ENCODE assay signal across 10 cellular contexts in the genomic region with DNA sequence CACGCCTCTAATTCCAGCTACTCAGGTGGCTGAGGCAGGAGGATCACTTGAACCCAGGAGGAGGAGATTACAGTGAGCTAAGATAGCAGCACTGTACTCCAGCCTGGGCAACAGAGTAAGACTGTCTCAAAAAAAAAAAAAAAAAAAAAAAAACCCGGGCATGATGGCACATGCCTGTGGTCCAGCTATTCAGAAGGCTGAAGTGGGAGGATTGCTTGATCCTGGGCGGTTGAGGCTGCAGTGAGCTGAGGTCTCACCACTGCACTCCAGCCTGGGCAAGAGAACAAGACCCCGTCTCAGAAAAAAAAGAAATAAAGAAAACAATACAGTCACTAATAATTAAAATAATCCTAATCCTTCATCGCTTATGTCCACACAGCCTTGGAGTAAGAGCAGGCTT.
DNase-seq lines count a peak whose midpoint lies in the region; ATAC-seq and TF ChIP-seq lines count a peak whose summit lies in the region.
"Had no signal": no experiment of that assay in that cellular context is flagged by ENCODE, and none has a peak within 500 bp of the region (broad histone marks: within the 10 kb centered on the region; RNA-seq: fewer than 3 reads in every experiment).

No MANE protein-coding gene starts in this region.

- intact Hi-C loops in right cardiac atrium (cut with DNase I) = loop anchor here in 2 of 4 donors (10.0 kb wide), 1 partner anchor 59 kb away; no protein-coding TSS in a partner anchor
- intact Hi-C loops in cardiac septum (cut with DNase I) = no loop called here
- intact Hi-C loops in esophagus muscularis mucosa (cut with DNase I) = no loop called here

- no peaks in the 10 kb centered on the region for H3K36me3 ChIP-seq in esophagus muscularis mucosa
- H3K36me3 ChIP-seq in osteoblast (ENCODE audit: insufficient read depth, low read length) = peaks cover 3% of the 10 kb centered on the region

- ATAC-seq in right cardiac atrium = no peak

- no peak for DNase-seq in right cardiac atrium
- no peak for DNase-seq in cardiac septum (ENCODE audit: low spot score)
- DNase-seq in esophagus muscularis mucosa (ENCODE audit: extremely low spot score) = no peak
- DNase-seq in osteoblast (ENCODE audit: insufficient read length, low spot score, missing footprints) = no peak
- no peak for DNase-seq in LoVo (ENCODE audit: low spot score)
- DNase-seq in COLO829 (ENCODE audit: low spot score) = no peak
- no peak for DNase-seq in cortex of kidney (lab: John Stamatoyannopoulos, UW)
- no peak for DNase-seq in D341Med (ENCODE audit: low spot score)
- DNase-seq: activated B cell treated with CpG ODN at 0.5 μM for 24 hours, DMS 273 treated with DMSO at 0.1 percent for 48 hours had no signal

- H2AFZ ChIP-seq in osteoblast (ENCODE audit: low read length) = no peak overlapping the region

- no peak for TF ChIP-seq EP300 in esophagus muscularis mucosa (IDR thresholded peaks at IDR 0.05)

- H3K27me3 ChIP-seq in right cardiac atrium (ENCODE audit: control insufficient read depth, insufficient read depth) (no peaks in the 10 kb centered on the region), esophagus muscularis mucosa (no peaks in the 10 kb centered on the region), osteoblast (ENCODE audit: insufficient read depth, low read length) (no peaks in the 10 kb centered on the region)

- WGBS in right cardiac atrium = 94% methylated on average over 5 of the region's 5 CpGs
- WGBS in esophagus muscularis mucosa = 90% methylated on average over 5 of the region's 5 CpGs

- TF ChIP-seq CTCF in esophagus muscularis mucosa (IDR thresholded peaks at IDR 0.05) (no peak), osteoblast (IDR thresholded peaks at IDR 0.05; ENCODE audit: extremely low read depth, low read depth, low read length) (no peak)

- H3K9me3 ChIP-seq in right cardiac atrium (ENCODE audit: control insufficient read depth, low read length) = no peaks in the 10 kb centered on the region
- H3K9me3 ChIP-seq in esophagus muscularis mucosa = no peaks in the 10 kb centered on the region
- H3K9me3 ChIP-seq in osteoblast (ENCODE audit: low read depth, low read length) = no peaks in the 10 kb centered on the region

- no peak for TF ChIP-seq POLR2A in esophagus muscularis mucosa (IDR thresholded peaks at IDR 0.05; ENCODE audit: low read depth)

- peaks cover 11% of the 10 kb centered on the region for H3K4me1 ChIP-seq in right cardiac atrium (ENCODE audit: control insufficient read depth, insufficient read depth, low read length)
- H3K4me1 ChIP-seq in esophagus muscularis mucosa = peaks cover 45 to 73% (median 67%) of the 10 kb centered on the region in 4 donors
- H3K4me1 ChIP-seq in osteoblast (ENCODE audit: insufficient read depth, low read length) = peaks cover 80% of the 10 kb centered on the region

- no peaks in the 10 kb centered on the region for H4K20me1 ChIP-seq in osteoblast (ENCODE audit: insufficient read depth, low read length)

- H3K79me2 ChIP-seq in osteoblast (ENCODE audit: insufficient read depth, low read length) = peaks cover 63% of the 10 kb centered on the region

- peak overlapping the region; percentile 63 for H3K4me2 ChIP-seq in osteoblast (ENCODE audit: insufficient read depth, low read length)

- no peak overlapping the region for H3K4me3 ChIP-seq in right cardiac atrium (ENCODE audit: low read length)
- H3K4me3 ChIP-seq in esophagus muscularis mucosa = no peak overlapping the region
- H3K4me3 ChIP-seq in osteoblast (ENCODE audit: insufficient read depth, low read length) = no peak overlapping the region

- H3K27ac ChIP-seq in right cardiac atrium (ENCODE audit: low read length) (peak overlapping the region; percentile 33), esophagus muscularis mucosa (replicated peaks in 1 of 4) (peak overlapping the region; percentile 78 to 89 (median 85)), osteoblast (ENCODE audit: low read depth, low read length) (peak overlapping the region; percentile 74)

Comparison
In these comparisons a context has a peak if more than half of its experiments do, and no peak if none do; other contexts are left out.
1. H3K27ac ChIP-seq: peak in every context shown above with its lines; median percentile 85 in esophagus muscularis mucosa; 74 in osteoblast; 33 in right cardiac atrium.